ENCODE assay signal across 1 cellular context in genomic region chr13:80341098-80341701, GRCh38.
TF ChIP-seq lines count a peak whose summit lies in the region.

SPRY2 (minus strand) TSS chr13:80341126; CDS start chr13:80337705, 3,421 bp downstream.

TF ChIP-seq in K562, 482 proteins besides CTCF, POLR2A, EP300 and RAD21 (continued from another document and continues in another):
- no peak for TF ChIP-seq CHD7 (IDR thresholded peaks at IDR 0.05; ENCODE audit: low read depth, low read length)
- TF ChIP-seq CHD2 (IDR thresholded peaks at IDR 0.05; ENCODE audit: low read depth, low read length) = no peak
- no peak for TF ChIP-seq NONO (IDR thresholded peaks at IDR 0.05; ENCODE audit: low read depth in 2 of 2, low read length in 1 of 2)
- peak; percentile 73; the same call in 1 of the 2 replicates for TF ChIP-seq ATF7 (IDR thresholded peaks at IDR 0.05)
- TF ChIP-seq ZMIZ1 (IDR thresholded peaks at IDR 0.05; ENCODE audit: low read depth in 2 of 2, low read length in 2 of 2) = no peak
- TF ChIP-seq SFPQ (IDR thresholded peaks at IDR 0.05; ENCODE audit: low read depth, low read length) = no peak
- TF ChIP-seq ATF1 (CRISPR knock-in tag; IDR thresholded peaks at IDR 0.05) = no peak
- TF ChIP-seq ATF1 (tag; IDR thresholded peaks at IDR 0.05) = peak; percentile 64; the same call in 1 of the 2 replicates
- no peak for TF ChIP-seq GTF3C2 (IDR thresholded peaks at IDR 0.05; ENCODE audit: borderline replicate concordance, extremely low read depth, insufficient read length)
- TF ChIP-seq RBM39 (optimal IDR thresholded peaks at IDR 0.05; ENCODE audit: low read depth, low read length) = no peak
- TF ChIP-seq ZNF274 (IDR thresholded peaks at IDR 0.05; ENCODE audit: borderline replicate concordance, low read depth, low read length) = no peak
- no peak for TF ChIP-seq RNF219 (CRISPR knock-in tag; IDR thresholded peaks at IDR 0.05)
- TF ChIP-seq POLR2G (IDR thresholded peaks at IDR 0.05; ENCODE audit: low read depth, low read length) = peak; percentile 95
- TF ChIP-seq MAZ (CRISPR knock-in tag; conservative IDR thresholded peaks at IDR 0.05 in 1 of 2, IDR thresholded peaks at IDR 0.05 in 1 of 2) = 0 out of 4 replicates have a peak, but pooled peaks of 1 of the 2 experiments have one; percentile 26
- peak; percentile 58 for TF ChIP-seq CXXC5 (CRISPR knock-in tag; IDR thresholded peaks at IDR 0.05)
- peak; percentile 51; the same call in 1 of the 2 replicates for TF ChIP-seq CREB1 (IDR thresholded peaks at IDR 0.05)
- no peak for TF ChIP-seq CREB1 (CRISPR knock-in tag; IDR thresholded peaks at IDR 0.05)
